1 cellular context compared by ENCODE assay signal in genomic region chr10:47279276-47279675, GRCh38.
TF ChIP-seq lines count a peak whose summit lies in the region.

No MANE protein-coding gene starts in this region.

TF ChIP-seq in H1, 55 proteins besides CTCF, POLR2A, EP300 and RAD21:
- no peak for TF ChIP-seq CHD2 (IDR thresholded peaks at IDR 0.05; ENCODE audit: low read length)
- no peak for TF ChIP-seq RBBP5 (IDR thresholded peaks at IDR 0.05; ENCODE audit: borderline replicate concordance, low read depth, low read length)
- TF ChIP-seq GABPA (IDR thresholded peaks at IDR 0.05; ENCODE audit: borderline replicate concordance, insufficient read depth, low read length) = no peak
- TF ChIP-seq CBX5 (IDR thresholded peaks at IDR 0.05; ENCODE audit: low read depth, low read length) = no peak
- no peak for TF ChIP-seq FOSL1 (IDR thresholded peaks at IDR 0.05; ENCODE audit: insufficient read depth, low read depth, low read length)
- TF ChIP-seq KDM4A (IDR thresholded peaks at IDR 0.05; ENCODE audit: low read depth, low read length, severe bottlenecking) = no peak
- no peak for TF ChIP-seq SP1 (IDR thresholded peaks at IDR 0.05; ENCODE audit: low read depth, low read length)
- TF ChIP-seq ZNF274 (IDR thresholded peaks at IDR 0.05; ENCODE audit: borderline replicate concordance, extremely low read depth, low read length) = no peak
- TF ChIP-seq RNF2 (IDR thresholded peaks at IDR 0.05; ENCODE audit: borderline replicate concordance, low read depth, low read length, missing control alignments, poor library complexity, severe bottlenecking) = no peak
- TF ChIP-seq CBX8 (IDR thresholded peaks at IDR 0.05; ENCODE audit: borderline replicate concordance, low read depth, low read length) = no peak
